In genomic region chr19:18940791-18941627, GRCh38 we compare ENCODE assay signal across 1 cellular context.
A peak's percentile ranks its signal among the peaks of the same experiment; 100 is the strongest.
TF ChIP-seq lines count a peak whose summit lies in the region.

TSS of gene HOMER3 (minus strand) at chr19:18941217. CDS start at chr19:18938982, 2,235 bp downstream.

TF ChIP-seq in H1, 55 proteins besides CTCF, POLR2A, EP300 and RAD21 (continued from another document):
- 0 out of 2 replicates have a peak, but pooled peaks have one; percentile 27 for TF ChIP-seq EGR1 (IDR thresholded peaks at IDR 0.05; ENCODE audit: borderline replicate concordance, low read depth, low read length)
- TF ChIP-seq CBX5 (IDR thresholded peaks at IDR 0.05; ENCODE audit: low read depth, low read length) = no peak
- 0 out of 2 replicates have a peak, but pooled peaks have one; percentile 18 for TF ChIP-seq PHF8 (conservative IDR thresholded peaks at IDR 0.05; ENCODE audit: low read depth, low read length)
- TF ChIP-seq MAFK (IDR thresholded peaks at IDR 0.05; ENCODE audit: low read depth, low read length) = no peak
